12 cellular contexts compared by ENCODE assay signal in genomic region chr1:211928222-211928856, GRCh38.
A peak's percentile ranks its signal among the peaks of the same experiment; 100 is the strongest.
DNase-seq lines count a peak whose midpoint lies in the region; ATAC-seq and TF ChIP-seq lines count a peak whose summit lies in the region.
"Had no signal": no experiment of that assay in that cellular context is flagged by ENCODE, and none has a peak within 500 bp of the region (broad histone marks: within the 10 kb centered on the region; RNA-seq: fewer than 3 reads in every experiment).

No MANE protein-coding gene starts in this region.

- H3K27ac ChIP-seq in HL-60 (replicated peaks) (peak overlapping the region; percentile 75), colonic mucosa (peak overlapping the region; percentile 80)

- H3K9me3 ChIP-seq in colonic mucosa: no peaks in the 10 kb centered on the region

- no peak overlapping the region for H3K9ac ChIP-seq in colonic mucosa (ENCODE audit: low read depth in 2 of 2, low read length in 2 of 2)

- DNase-seq in HL-60 (ENCODE audit: low read depth in 1 of 2, low spot score in 1 of 2) (peak in 1 of 2 experiments; percentile 60), NCI-H345 (lab: John Stamatoyannopoulos, UW) (peak; percentile 57), colonic mucosa (peak; percentile 49), nephron progenitor cell (no peak)
- DNase-seq in activated naive CD8-positive, alpha-beta T cell treated with anti-CD3 and anti-CD28 coated beads for 36 hours: no peak
- no peak for DNase-seq in activated CD4-positive, alpha-beta T cell treated with anti-CD3 and anti-CD28 coated beads, Interleukin-2, amount 50 U/mL, for 48 hours
- DNase-seq: glutamatergic neuron; naive B cell; stimulated activated CD4-positive, alpha-beta T cell treated with anti-CD3 and anti-CD28 coated beads, Interleukin-15, amount 100 ng/mL, for 24 hours had no signal

- H3K27ac Mint-ChIP-seq in nephron progenitor cell: peak overlapping the region; percentile 80
- no peak overlapping the region for H3K27ac Mint-ChIP-seq in activated naive CD8-positive, alpha-beta T cell treated with anti-CD3 and anti-CD28 coated beads for 36 hours
- H3K27ac Mint-ChIP-seq: activated T-helper 1 cell treated with anti-CD3 and anti-CD28 coated beads, Interleukin-12 subunit alpha, Interleukin-12 subunit beta, Interleukin-2, Interleukin-4 antibody, amounts not matched to agents 30 ng/mL and 10 ng/mL and 1 ng/mL, durations not matched to agents 14 hours and 24 hours and 36 hours had no signal

- H3K27me3 ChIP-seq in HL-60 (ENCODE audit: insufficient read depth, poor library complexity, severe bottlenecking): no peaks in the 10 kb centered on the region
- no peaks in the 10 kb centered on the region for H3K27me3 ChIP-seq in colonic mucosa

- H3K36me3 ChIP-seq in colonic mucosa: no peaks in the 10 kb centered on the region

- H3K27me3 Mint-ChIP-seq in nephron progenitor cell (ENCODE audit: low read depth, poor library complexity): peaks cover 4% of the 10 kb centered on the region
- H3K27me3 Mint-ChIP-seq in activated naive CD8-positive, alpha-beta T cell treated with anti-CD3 and anti-CD28 coated beads for 36 hours: peaks cover 10% of the 10 kb centered on the region

- TF ChIP-seq CTCF in HL-60 (IDR thresholded peaks at IDR 0.05; ENCODE audit: insufficient read depth, low read length) (no peak), colonic mucosa (IDR thresholded peaks at IDR 0.05) (no peak), nephron progenitor cell (IDR thresholded peaks at IDR 0.05) (no peak)

- H3K4me1 Mint-ChIP-seq in nephron progenitor cell: peaks cover 37% of the 10 kb centered on the region
- H3K4me1 Mint-ChIP-seq in activated naive CD8-positive, alpha-beta T cell treated with anti-CD3 and anti-CD28 coated beads for 36 hours: peaks cover 4% of the 10 kb centered on the region

- H3K4me3 ChIP-seq in HL-60 (replicated peaks; ENCODE audit: insufficient read depth, low read length) (no peak overlapping the region), colonic mucosa (no peak overlapping the region)

- ATAC-seq in GM18907 (IDR thresholded peaks at IDR 0.05; ENCODE audit: unreplicated experiment) (no peak), GM21360 (IDR thresholded peaks at IDR 0.05; ENCODE audit: unreplicated experiment) (no peak)

- peaks cover 10% of the 10 kb centered on the region for H3K4me1 ChIP-seq in colonic mucosa

- no peaks in the 10 kb centered on the region for H3K9me3 Mint-ChIP-seq in nephron progenitor cell
- no peaks in the 10 kb centered on the region for H3K9me3 Mint-ChIP-seq in activated naive CD8-positive, alpha-beta T cell treated with anti-CD3 and anti-CD28 coated beads for 36 hours
- H3K9me3 Mint-ChIP-seq: activated T-helper 1 cell treated with anti-CD3 and anti-CD28 coated beads, Interleukin-12 subunit alpha, Interleukin-12 subunit beta, Interleukin-2, Interleukin-4 antibody, amounts not matched to agents 30 ng/mL and 10 ng/mL and 1 ng/mL, durations not matched to agents 14 hours and 24 hours and 36 hours; naive B cell had no signal

- H3K36me3 Mint-ChIP-seq in nephron progenitor cell (ENCODE audit: low read depth): no peaks in the 10 kb centered on the region
- H3K36me3 Mint-ChIP-seq in activated naive CD8-positive, alpha-beta T cell treated with anti-CD3 and anti-CD28 coated beads for 36 hours: no peaks in the 10 kb centered on the region
- H3K36me3 Mint-ChIP-seq: naive B cell had no signal

- no peak overlapping the region for H3K4me3 Mint-ChIP-seq in nephron progenitor cell
- no peak overlapping the region for H3K4me3 Mint-ChIP-seq in activated naive CD8-positive, alpha-beta T cell treated with anti-CD3 and anti-CD28 coated beads for 36 hours
- H3K4me3 Mint-ChIP-seq: activated T-helper 1 cell treated with anti-CD3 and anti-CD28 coated beads, Interleukin-12 subunit alpha, Interleukin-12 subunit beta, Interleukin-2, Interleukin-4 antibody, amounts not matched to agents 30 ng/mL and 10 ng/mL and 1 ng/mL, durations not matched to agents 14 hours and 24 hours and 36 hours; naive B cell had no signal

- intact Hi-C loops in colonic mucosa (cut with DNase I): no loop called here

Comparison
In these comparisons a context has a peak if more than half of its experiments do, and no peak if none do; other contexts are left out.
1. DNase-seq: peak in NCI-H345 (single experiment) and colonic mucosa (single experiment); none in nephron progenitor cell (single experiment), activated naive CD8-positive, alpha-beta T cell treated with anti-CD3 and anti-CD28 coated beads for 36 hours (single experiment) and activated CD4-positive, alpha-beta T cell treated with anti-CD3 and anti-CD28 coated beads, Interleukin-2, amount 50 U/mL, for 48 hours (0 of 2).